In genomic region chr15:27260523-27260922, GRCh38 we compare ENCODE assay signal across 10 cellular contexts.
"Had no signal": no experiment of that assay in that cellular context is flagged by ENCODE, and none has a peak within 500 bp of the region (broad histone marks: within the 10 kb centered on the region; RNA-seq: fewer than 3 reads in every experiment).

No MANE protein-coding gene starts in this region.

- DNase-seq: activated CD4-positive, alpha-beta memory T cell treated with anti-CD3 and anti-CD28 coated beads for 36 hours; activated gamma-delta T cell; activated naive CD8-positive, alpha-beta T cell treated with anti-CD3 and anti-CD28 coated beads, Interleukin-2, amount 10 ng/mL, durations not matched to agents 7 days and 5 days; activated T-cell treated with anti-CD3 and anti-CD28 coated beads, Interleukin-2, amount 50 U/mL, for 48 hours; dorsolateral prefrontal cortex; glutamatergic neuron; left cardiac atrium; lower lobe of right lung; midbrain; stimulated activated CD4-positive, alpha-beta T cell treated with anti-CD3 and anti-CD28 coated beads, Interleukin-4, amount 100 ng/mL, for 24 hours had no signal
